ENCODE assay signal across 8 cellular contexts in the genomic region with DNA sequence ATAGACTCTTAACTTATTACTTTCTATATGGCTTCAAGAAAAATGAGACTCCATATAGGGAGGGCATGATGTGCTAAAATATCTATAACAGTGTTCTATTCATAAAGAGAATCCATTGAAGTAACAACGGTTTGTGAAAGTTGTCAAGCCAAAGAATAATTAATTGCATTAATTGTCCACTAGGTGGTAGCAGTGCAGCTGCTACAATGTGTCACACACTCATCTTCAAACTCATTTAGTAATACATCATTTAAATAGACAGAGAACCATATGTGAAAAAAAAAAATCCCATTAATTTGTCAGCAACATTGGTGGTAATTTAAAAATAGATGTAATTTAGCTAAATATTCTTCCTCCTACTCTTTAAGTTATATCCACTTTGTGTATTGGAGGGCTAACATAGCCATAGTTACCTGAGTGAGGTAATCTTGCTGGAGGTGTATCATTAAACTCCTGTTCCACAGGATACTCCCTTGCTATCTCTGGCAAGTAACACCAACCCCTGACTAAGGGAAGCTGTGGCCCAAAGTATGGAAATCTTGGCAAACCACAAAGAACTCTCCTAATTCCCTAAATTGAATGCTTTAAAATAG. TPM values are rescaled to one million over a fixed set of nuclear protein-coding genes. Genes with fewer than 3 reads are reported as not detected.
DNase-seq lines count a peak whose midpoint lies in the region; ATAC-seq and TF ChIP-seq lines count a peak whose summit lies in the region.

No MANE protein-coding gene starts in this region.

- no peak overlapping the region for H3K27ac Mint-ChIP-seq in activated T-helper 17 cell treated with anti-CD3 and anti-CD28 coated beads, Interleukin-2, amount 50 U/mL, for 72 hours

- no peak overlapping the region for H3K27ac ChIP-seq in testis

- H3K27me3 Mint-ChIP-seq in activated T-helper 17 cell treated with anti-CD3 and anti-CD28 coated beads, Interleukin-2, amount 50 U/mL, for 72 hours, result peaks cover 24% of the 10 kb centered on the region

- H3K4me1 ChIP-seq in testis, result no peaks in the 10 kb centered on the region

- TF ChIP-seq CTCF in testis (IDR thresholded peaks at IDR 0.05), result peak; percentile 60 to 91 (median 66)

- TF ChIP-seq POLR2A in testis (IDR thresholded peaks at IDR 0.05), result no peak

- 22 to 28% methylated on average over 1 of the region's 1 CpG for WGBS in testis, 2 donors

- no peaks in the 10 kb centered on the region for H3K9me3 Mint-ChIP-seq in activated T-helper 17 cell treated with anti-CD3 and anti-CD28 coated beads, Interleukin-2, amount 50 U/mL, for 72 hours

- H3K27me3 ChIP-seq in testis, result no peaks in the 10 kb centered on the region

- H3K4me3 Mint-ChIP-seq in activated T-helper 17 cell treated with anti-CD3 and anti-CD28 coated beads, Interleukin-2, amount 50 U/mL, for 72 hours, result no peak overlapping the region

- H3K4me3 ChIP-seq in testis, result no peak overlapping the region

- ATAC-seq in GM18499 (IDR thresholded peaks at IDR 0.05; ENCODE audit: insufficient read depth, unreplicated experiment), result peak; percentile 56
- ATAC-seq in HG02763 (IDR thresholded peaks at IDR 0.05; ENCODE audit: unreplicated experiment), result peak; percentile 64
- ATAC-seq in activated T-helper 17 cell treated with anti-CD3 and anti-CD28 coated beads, Interleukin-2, amount 50 U/mL, for 72 hours (replicated peaks), result peak; percentile 40
- no peak for ATAC-seq in HG03439 (IDR thresholded peaks at IDR 0.05; ENCODE audit: unreplicated experiment)

- no peaks in the 10 kb centered on the region for H3K9me3 ChIP-seq in testis

- no peaks in the 10 kb centered on the region for H3K4me1 Mint-ChIP-seq in activated T-helper 17 cell treated with anti-CD3 and anti-CD28 coated beads, Interleukin-2, amount 50 U/mL, for 72 hours

- DNase-seq in Ammon's horn (ENCODE audit: low spot score) (peak; percentile 70), NCI-H1105 treated with DMSO at 0.1 percent for 48 hours (lab: John Stamatoyannopoulos, UW) (peak; percentile 85), hepatic stellate cell (ENCODE audit: low spot score) (peak; percentile 26), testis (no peak)

- H3K36me3 ChIP-seq in testis (ENCODE audit: low read depth, missing control alignments), result no peaks in the 10 kb centered on the region

- no peaks in the 10 kb centered on the region for H3K36me3 Mint-ChIP-seq in activated T-helper 17 cell treated with anti-CD3 and anti-CD28 coated beads, Interleukin-2, amount 50 U/mL, for 72 hours (ENCODE audit: low read depth)

- intact Hi-C loops in testis (cut with DNase I; ENCODE audit: low total_unique reads), result loop anchor here (10.0 kb wide), 1 partner anchor 83 kb away; no protein-coding TSS in a partner anchor

RNA-seq across cellular contexts. Expression of a gene that starts 3.7 kb away (rescaled TPM):
- total RNA-seq in activated T-helper 17 cell treated with anti-CD3 and anti-CD28 coated beads, Interleukin-2, amount 50 U/mL, for 72 hours, result not detected
- 1 to 10 TPM in 1 of 2 donors, under 1 TPM in 1; 0.71 to 6.4 TPM for total RNA-seq in testis
- 4.6 TPM for polyA plus RNA-seq in testis (ENCODE audit: insufficient read depth, low read depth, low replicate concordance)

RNA-seq across cellular contexts. Expression of a gene that starts 33.8 kb away (rescaled TPM):
- total RNA-seq in activated T-helper 17 cell treated with anti-CD3 and anti-CD28 coated beads, Interleukin-2, amount 50 U/mL, for 72 hours, result not detected
- total RNA-seq in testis, result 1 to 10 TPM; 1.4 to 1.7 TPM
- 2.3 TPM for polyA plus RNA-seq in testis (ENCODE audit: insufficient read depth, low read depth, low replicate concordance)
